In the genomic region with DNA sequence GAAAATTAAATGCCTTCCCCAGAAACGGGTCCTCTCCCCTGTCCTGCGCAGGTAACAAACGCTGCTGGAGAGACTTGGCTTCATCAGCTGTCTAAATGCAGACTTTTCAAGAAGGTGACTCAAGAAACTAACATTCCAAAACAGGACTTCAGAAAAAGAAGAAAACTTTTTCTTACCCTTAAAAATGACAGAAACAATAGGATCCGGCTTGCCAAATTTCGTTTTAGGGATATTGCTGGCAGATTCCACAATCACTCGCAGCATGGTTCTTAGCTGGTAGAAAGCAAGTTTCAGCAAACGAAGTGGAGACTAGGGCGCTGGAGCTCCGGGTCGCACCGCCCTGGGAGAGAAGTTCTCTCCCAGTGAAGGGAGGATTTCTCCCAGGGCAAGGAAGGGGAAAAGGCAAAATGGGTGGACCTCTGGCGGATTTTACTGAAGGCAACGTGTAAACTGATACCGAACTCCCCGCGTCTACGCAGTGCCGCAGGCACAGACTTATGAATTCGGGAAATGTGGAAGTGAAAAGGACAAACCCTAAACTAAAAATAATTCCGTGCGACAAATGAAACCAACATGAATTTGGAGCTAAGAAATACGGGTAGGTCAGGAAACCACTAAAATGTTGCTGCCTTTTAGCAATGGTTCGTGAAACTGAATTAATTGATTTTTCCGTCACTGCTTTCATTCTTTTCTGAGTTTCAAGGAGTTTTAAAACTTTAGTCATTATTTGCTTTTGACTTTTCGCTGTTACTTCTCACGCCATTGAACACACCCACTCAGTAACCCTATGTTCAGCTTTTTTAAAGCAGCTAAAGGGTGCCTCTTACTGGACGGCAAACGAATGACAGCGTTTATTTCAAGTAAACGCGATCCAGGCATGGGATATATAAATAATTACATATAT, we compare ENCODE assay signal across 8 cellular contexts. TPM values are rescaled to one million over a fixed set of nuclear protein-coding genes. Genes with fewer than 3 reads are reported as not detected.
DNase-seq lines count a peak whose midpoint lies in the region; ATAC-seq, FAIRE-seq and TF ChIP-seq lines count a peak whose summit lies in the region.

A gene with protein sequence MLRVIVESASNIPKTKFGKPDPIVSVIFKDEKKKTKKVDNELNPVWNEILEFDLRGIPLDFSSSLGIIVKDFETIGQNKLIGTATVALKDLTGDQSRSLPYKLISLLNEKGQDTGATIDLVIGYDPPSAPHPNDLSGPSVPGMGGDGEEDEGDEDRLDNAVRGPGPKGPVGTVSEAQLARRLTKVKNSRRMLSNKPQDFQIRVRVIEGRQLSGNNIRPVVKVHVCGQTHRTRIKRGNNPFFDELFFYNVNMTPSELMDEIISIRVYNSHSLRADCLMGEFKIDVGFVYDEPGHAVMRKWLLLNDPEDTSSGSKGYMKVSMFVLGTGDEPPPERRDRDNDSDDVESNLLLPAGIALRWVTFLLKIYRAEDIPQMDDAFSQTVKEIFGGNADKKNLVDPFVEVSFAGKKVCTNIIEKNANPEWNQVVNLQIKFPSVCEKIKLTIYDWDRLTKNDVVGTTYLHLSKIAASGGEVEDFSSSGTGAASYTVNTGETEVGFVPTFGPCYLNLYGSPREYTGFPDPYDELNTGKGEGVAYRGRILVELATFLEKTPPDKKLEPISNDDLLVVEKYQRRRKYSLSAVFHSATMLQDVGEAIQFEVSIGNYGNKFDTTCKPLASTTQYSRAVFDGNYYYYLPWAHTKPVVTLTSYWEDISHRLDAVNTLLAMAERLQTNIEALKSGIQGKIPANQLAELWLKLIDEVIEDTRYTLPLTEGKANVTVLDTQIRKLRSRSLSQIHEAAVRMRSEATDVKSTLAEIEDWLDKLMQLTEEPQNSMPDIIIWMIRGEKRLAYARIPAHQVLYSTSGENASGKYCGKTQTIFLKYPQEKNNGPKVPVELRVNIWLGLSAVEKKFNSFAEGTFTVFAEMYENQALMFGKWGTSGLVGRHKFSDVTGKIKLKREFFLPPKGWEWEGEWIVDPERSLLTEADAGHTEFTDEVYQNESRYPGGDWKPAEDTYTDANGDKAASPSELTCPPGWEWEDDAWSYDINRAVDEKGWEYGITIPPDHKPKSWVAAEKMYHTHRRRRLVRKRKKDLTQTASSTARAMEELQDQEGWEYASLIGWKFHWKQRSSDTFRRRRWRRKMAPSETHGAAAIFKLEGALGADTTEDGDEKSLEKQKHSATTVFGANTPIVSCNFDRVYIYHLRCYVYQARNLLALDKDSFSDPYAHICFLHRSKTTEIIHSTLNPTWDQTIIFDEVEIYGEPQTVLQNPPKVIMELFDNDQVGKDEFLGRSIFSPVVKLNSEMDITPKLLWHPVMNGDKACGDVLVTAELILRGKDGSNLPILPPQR (N-terminal part only) (minus strand): TSS at position 404 of the 904 bp plus-strand sequence. CDS start 140 bp downstream, at position 264.

- FAIRE-seq in endometrium (lab: Jason Lieb, UNC), result peak; percentile 50

- peaks cover 18% of the 10 kb centered on the region for H3K4me1 Mint-ChIP-seq in activated CD8-positive, alpha-beta T cell treated with anti-CD3 and anti-CD28 coated beads for 36 hours (ENCODE audit: low read depth)
- peaks cover 11% of the 10 kb centered on the region for H3K4me1 Mint-ChIP-seq in memory B cell
- H3K4me1 Mint-ChIP-seq in stimulated activated naive B cell treated with anti-CD40 and anti-IgM and Interleukin-4, amounts not matched to agents 10 μg/mL and 1 μg/mL and 100 μg/mL, for 72 hours, result peaks cover 13 to 24% of the 10 kb centered on the region in 2 donors

- POLR2A ChIA-PET in activated CD8-positive, alpha-beta T cell treated with anti-CD3 and anti-CD28 coated beads for 36 hours (lab: Charles Lee), result interaction anchor here (1.0 to 3.0 kb wide), 6 partner anchors 9 to 106 kb away, joined by 4 to 23 read pairs (median 9); a partner anchor contains a TSS

- peak within 1 kb of the TSS; percentile 87 for H3K27ac Mint-ChIP-seq in activated CD8-positive, alpha-beta T cell treated with anti-CD3 and anti-CD28 coated beads for 36 hours
- H3K27ac Mint-ChIP-seq in memory B cell, result peak within 1 kb of the TSS; percentile 66
- peak within 1 kb of the TSS; percentile 90 for H3K27ac Mint-ChIP-seq in stimulated activated naive B cell treated with anti-CD40 and anti-IgM and Interleukin-4, amounts not matched to agents 10 μg/mL and 1 μg/mL and 100 μg/mL, for 72 hours

- peak; percentile 76 for ATAC-seq in GM18511 (IDR thresholded peaks at IDR 0.05; ENCODE audit: unreplicated experiment)
- ATAC-seq in HG03108 (IDR thresholded peaks at IDR 0.05; ENCODE audit: unreplicated experiment), result peak; percentile 69
- ATAC-seq in activated CD8-positive, alpha-beta T cell treated with anti-CD3 and anti-CD28 coated beads for 36 hours, result peak; percentile 90
- peak; percentile 76 for ATAC-seq in memory B cell (ENCODE audit: low read depth)
- peak; percentile 76 to 86 for ATAC-seq in stimulated activated naive B cell treated with anti-CD40 and anti-IgM and Interleukin-4, amounts not matched to agents 10 μg/mL and 1 μg/mL and 100 μg/mL, for 72 hours (replicated peaks)

- peak within 1 kb of the TSS; percentile 75 for H3K4me3 Mint-ChIP-seq in activated CD8-positive, alpha-beta T cell treated with anti-CD3 and anti-CD28 coated beads for 36 hours
- H3K4me3 Mint-ChIP-seq in memory B cell, result peak within 1 kb of the TSS; percentile 85
- H3K4me3 Mint-ChIP-seq in stimulated activated naive B cell treated with anti-CD40 and anti-IgM and Interleukin-4, amounts not matched to agents 10 μg/mL and 1 μg/mL and 100 μg/mL, for 72 hours, result peak within 1 kb of the TSS; percentile 84 to 89

- H3K27me3 Mint-ChIP-seq in activated CD8-positive, alpha-beta T cell treated with anti-CD3 and anti-CD28 coated beads for 36 hours, result peaks cover 18% of the 10 kb centered on the region
- no peaks in the 10 kb centered on the region for H3K27me3 Mint-ChIP-seq in memory B cell
- H3K27me3 Mint-ChIP-seq in stimulated activated naive B cell treated with anti-CD40 and anti-IgM and Interleukin-4, amounts not matched to agents 10 μg/mL and 1 μg/mL and 100 μg/mL, for 72 hours, result peaks cover 0 to 4% of the 10 kb centered on the region in 2 donors

- peak; percentile 70 for TF ChIP-seq CTCF in activated CD8-positive, alpha-beta T cell treated with anti-CD3 and anti-CD28 coated beads for 36 hours (IDR thresholded peaks at IDR 0.05)

- intact Hi-C loops in activated CD8-positive, alpha-beta T cell treated with anti-CD3 and anti-CD28 coated beads for 36 hours (cut with micrococcal nuclease), result loop anchor here (1.0 kb wide), 1 partner anchor 106 kb away; no protein-coding TSS in a partner anchor

- CTCF ChIA-PET in activated CD8-positive, alpha-beta T cell treated with anti-CD3 and anti-CD28 coated beads for 36 hours (lab: Charles Lee), result interaction anchor here (0.6 to 21.5 kb wide), 42 partner anchors 9 to 596 kb away, joined by 3 to 595 read pairs (median 6); a partner anchor contains a TSS

- H3K36me3 Mint-ChIP-seq in activated CD8-positive, alpha-beta T cell treated with anti-CD3 and anti-CD28 coated beads for 36 hours (ENCODE audit: low read depth), result no peaks in the 10 kb centered on the region
- no peaks in the 10 kb centered on the region for H3K36me3 Mint-ChIP-seq in memory B cell
- no peaks in the 10 kb centered on the region for H3K36me3 Mint-ChIP-seq in stimulated activated naive B cell treated with anti-CD40 and anti-IgM and Interleukin-4, amounts not matched to agents 10 μg/mL and 1 μg/mL and 100 μg/mL, for 72 hours

- no peaks in the 10 kb centered on the region for H3K9me3 Mint-ChIP-seq in activated CD8-positive, alpha-beta T cell treated with anti-CD3 and anti-CD28 coated beads for 36 hours
- no peaks in the 10 kb centered on the region for H3K9me3 Mint-ChIP-seq in memory B cell
- H3K9me3 Mint-ChIP-seq in stimulated activated naive B cell treated with anti-CD40 and anti-IgM and Interleukin-4, amounts not matched to agents 10 μg/mL and 1 μg/mL and 100 μg/mL, for 72 hours, result no peaks in the 10 kb centered on the region

- DNase-seq in AG08396 (ENCODE audit: low spot score), result peak; percentile 69
- DNase-seq in NCI-H345 treated with DMSO at 0.1 percent for 48 hours (lab: John Stamatoyannopoulos, UW; ENCODE audit: unreplicated experiment), result peak; percentile 10
- DNase-seq in activated CD8-positive, alpha-beta T cell treated with anti-CD3 and anti-CD28 coated beads for 36 hours, result peak; percentile 71
- peak; percentile 27 to 55 for DNase-seq in memory B cell (ENCODE audit: low spot score in 2 of 2)
- peak; percentile 38 for DNase-seq in stimulated activated naive B cell treated with anti-CD40 and anti-IgM and Interleukin-4, amounts not matched to agents 10 μg/mL and 1 μg/mL and 100 μg/mL, for 72 hours

RNA-seq across cellular contexts. Expression of the gene that starts here (rescaled TPM):
- total RNA-seq in activated CD8-positive, alpha-beta T cell treated with anti-CD3 and anti-CD28 coated beads for 36 hours, result 1 to 10 TPM; 4.9 to 5.4 TPM

Comparison
In these comparisons a context has a peak if more than half of its experiments do, and no peak if none do; other contexts are left out.
1. Peak in every context shown above with its lines: DNase-seq and ATAC-seq.
2. DNase-seq: peak in every context shown above with its lines; median percentile 71 in activated CD8-positive, alpha-beta T cell treated with anti-CD3 and anti-CD28 coated beads for 36 hours; 69 in AG08396; 41 in memory B cell; 38 in stimulated activated naive B cell treated with anti-CD40 and anti-IgM and Interleukin-4, amounts not matched to agents 10 μg/mL and 1 μg/mL and 100 μg/mL, for 72 hours; 10 in NCI-H345 treated with DMSO at 0.1 percent for 48 hours.